ENCODE assay signal across 1 cellular context in genomic region chr20:37714973-37715657, GRCh38.
TF ChIP-seq lines count a peak whose summit lies in the region.

No MANE protein-coding gene starts in this region.

TF ChIP-seq in HEK293, 187 proteins besides CTCF, POLR2A, EP300 and RAD21 (continued from another document):
- TF ChIP-seq ZNF157 (tag by site-specific recombination; IDR thresholded peaks at IDR 0.05), result no peak
- TF ChIP-seq TCF7L2 (IDR thresholded peaks at IDR 0.05; ENCODE audit: borderline replicate concordance, low read depth, low read length), result no peak
- no peak for TF ChIP-seq OVOL3 (tag by site-specific recombination; IDR thresholded peaks at IDR 0.05)
- TF ChIP-seq ZNF48 (tag by site-specific recombination; IDR thresholded peaks at IDR 0.05), result no peak
- no peak for TF ChIP-seq ZNF248 (tag by site-specific recombination; IDR thresholded peaks at IDR 0.05)
- TF ChIP-seq ZNF510 (tag by site-specific recombination; IDR thresholded peaks at IDR 0.05; ENCODE audit: insufficient replicate concordance), result no peak
- no peak for TF ChIP-seq ZNF513 (tag by site-specific recombination; IDR thresholded peaks at IDR 0.05)
- no peak for TF ChIP-seq ZNF394 (tag by site-specific recombination; IDR thresholded peaks at IDR 0.05; ENCODE audit: borderline replicate concordance)
- TF ChIP-seq ZBTB20 (tag by site-specific recombination; IDR thresholded peaks at IDR 0.05), result no peak
- TF ChIP-seq ZNF10 (tag by site-specific recombination; IDR thresholded peaks at IDR 0.05), result no peak
- TF ChIP-seq ZFP41 (tag by site-specific recombination; IDR thresholded peaks at IDR 0.05; ENCODE audit: borderline replicate concordance), result no peak
- TF ChIP-seq ZNF629 (tag by site-specific recombination; IDR thresholded peaks at IDR 0.05), result peak; percentile 70
- no peak for TF ChIP-seq GLIS1 (tag by site-specific recombination; IDR thresholded peaks at IDR 0.05)
- peak; percentile 78 for TF ChIP-seq SCRT2 (tag by site-specific recombination; IDR thresholded peaks at IDR 0.05)
- no peak for TF ChIP-seq ZNF311 (tag by site-specific recombination; IDR thresholded peaks at IDR 0.05; ENCODE audit: borderline replicate concordance)
- TF ChIP-seq ZNF202 (tag by site-specific recombination; IDR thresholded peaks at IDR 0.05; ENCODE audit: borderline replicate concordance), result no peak
- no peak for TF ChIP-seq ZNF366 (tag by site-specific recombination; conservative IDR thresholded peaks at IDR 0.05)
- TF ChIP-seq ZNF140 (tag by site-specific recombination; IDR thresholded peaks at IDR 0.05), result no peak
- TF ChIP-seq MYNN (tag by site-specific recombination; IDR thresholded peaks at IDR 0.05; ENCODE audit: borderline replicate concordance), result no peak
- peak; percentile 61; the same call in 1 of the 2 replicates for TF ChIP-seq ZBTB21 (tag by site-specific recombination; IDR thresholded peaks at IDR 0.05)
- no peak for TF ChIP-seq ZNF121 (tag by site-specific recombination; IDR thresholded peaks at IDR 0.05)
- no peak for TF ChIP-seq ZSCAN4 (tag by site-specific recombination; IDR thresholded peaks at IDR 0.05)
- TF ChIP-seq ZNF660 (tag by site-specific recombination; IDR thresholded peaks at IDR 0.05), result peak; percentile 90
- no peak for TF ChIP-seq ZNF639 (tag by site-specific recombination; IDR thresholded peaks at IDR 0.05)
